8 cellular contexts compared by ENCODE assay signal in the genomic region with DNA sequence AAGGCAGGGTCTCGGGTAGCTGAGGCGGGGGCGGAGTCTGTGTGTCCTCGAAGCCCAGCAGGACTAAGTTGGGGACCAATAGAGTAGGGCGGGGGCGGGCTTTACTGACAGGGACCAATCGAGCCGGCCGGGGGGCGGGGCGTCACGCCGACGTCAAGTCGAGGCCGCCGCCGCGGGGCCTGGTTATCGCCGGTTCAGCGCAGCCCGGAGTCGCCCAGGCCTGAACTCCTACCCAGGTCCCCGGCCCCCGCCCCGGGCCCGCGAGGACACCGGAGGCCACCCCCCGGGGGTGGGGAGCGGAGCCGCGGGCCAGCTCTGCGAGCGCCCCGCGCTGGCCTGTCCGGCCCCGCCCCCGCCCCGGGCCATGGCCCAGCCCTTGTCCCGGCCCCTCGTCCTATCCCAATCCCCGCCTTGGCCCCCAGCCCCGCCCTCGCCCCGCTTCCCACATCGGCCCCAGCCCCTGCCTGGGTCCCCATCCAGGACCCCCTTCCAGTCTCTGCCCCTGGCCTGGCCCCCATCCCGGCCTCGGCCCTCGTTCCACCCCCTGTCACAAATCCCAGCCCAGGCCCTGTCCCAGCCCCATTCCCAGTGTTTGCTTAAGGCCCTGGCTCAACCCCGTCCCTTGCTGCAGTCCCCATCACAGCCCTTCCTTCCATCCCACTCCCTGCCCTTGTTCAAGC. TPM values are rescaled to one million over a fixed set of nuclear protein-coding genes. Genes with fewer than 3 reads are reported as not detected.
A peak's percentile ranks its signal among the peaks of the same experiment; 100 is the strongest.
DNase-seq lines count a peak whose midpoint lies in the region; ATAC-seq, FAIRE-seq and TF ChIP-seq lines count a peak whose summit lies in the region.

A gene with protein sequence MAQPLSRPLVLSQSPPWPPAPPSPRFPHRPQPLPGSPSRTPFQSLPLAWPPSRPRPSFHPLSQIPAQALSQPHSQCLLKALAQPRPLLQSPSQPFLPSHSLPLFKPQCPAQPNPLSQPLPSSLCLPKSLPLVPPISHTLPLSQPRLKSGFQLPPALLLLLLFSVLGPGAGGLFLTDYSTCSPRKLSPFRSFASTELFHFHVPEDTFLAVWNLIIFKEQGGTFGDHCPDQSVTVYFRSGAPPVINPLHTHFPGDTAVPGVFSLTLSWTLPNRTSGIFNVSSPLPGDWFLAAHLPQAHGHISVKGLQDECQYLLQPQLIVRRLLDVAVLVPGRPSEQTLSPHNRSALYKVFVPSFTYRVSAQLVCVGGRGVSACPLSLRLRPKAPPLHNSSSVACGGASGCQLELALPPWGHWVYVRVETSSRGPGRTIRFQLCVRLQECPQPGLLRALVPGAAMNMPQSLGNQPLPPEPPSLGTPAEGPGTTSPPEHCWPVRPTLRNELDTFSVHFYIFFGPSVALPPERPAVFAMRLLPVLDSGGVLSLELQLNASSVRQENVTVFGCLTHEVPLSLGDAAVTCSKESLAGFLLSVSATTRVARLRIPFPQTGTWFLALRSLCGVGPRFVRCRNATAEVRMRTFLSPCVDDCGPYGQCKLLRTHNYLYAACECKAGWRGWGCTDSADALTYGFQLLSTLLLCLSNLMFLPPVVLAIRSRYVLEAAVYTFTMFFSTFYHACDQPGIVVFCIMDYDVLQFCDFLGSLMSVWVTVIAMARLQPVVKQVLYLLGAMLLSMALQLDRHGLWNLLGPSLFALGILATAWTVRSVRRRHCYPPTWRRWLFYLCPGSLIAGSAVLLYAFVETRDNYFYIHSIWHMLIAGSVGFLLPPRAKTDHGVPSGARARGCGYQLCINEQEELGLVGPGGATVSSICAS (plus strand): TSS at position 145 of the 680 bp plus-strand sequence. CDS start 220 bp downstream, at position 365.

- CTCF ChIA-PET in activated CD4-positive, alpha-beta T cell treated with anti-CD3 and anti-CD28 coated beads, Interleukin-2, amount 10 ng/mL, durations not matched to agents 7 days and 5 days (lab: Charles Lee): interaction anchor here (0.7 to 1.7 kb wide), 2 partner anchors 16 to 40 kb away, joined by 3 to 4 read pairs; no protein-coding TSS in a partner anchor
- CTCF ChIA-PET in HepG2 (lab: Yijun Ruan, JAX; ENCODE audit: low intra/inter-chr PET ratio, low total read pairs): no interaction called here

- no peak for TF ChIP-seq POLR2A in HepG2 (IDR thresholded peaks at IDR 0.05; ENCODE audit: insufficient read depth in 1 of 2, low read depth in 2 of 2, low read length in 2 of 2)

- peak; percentile 64 for ATAC-seq in HG03442 (IDR thresholded peaks at IDR 0.05; ENCODE audit: unreplicated experiment)
- peak; percentile 90 for ATAC-seq in HepG2

- peak within 1 kb of the TSS; percentile 58 for H3K9ac ChIP-seq in HepG2 (ENCODE audit: insufficient read depth, low read depth, low read length)

- no peaks in the 10 kb centered on the region for H3K79me2 ChIP-seq in HepG2 (ENCODE audit: insufficient read depth, low read length)

- peaks cover 3% of the 10 kb centered on the region for H3K27me3 Mint-ChIP-seq in activated CD4-positive, alpha-beta T cell treated with anti-CD3 and anti-CD28 coated beads, Interleukin-2, amount 10 ng/mL, durations not matched to agents 7 days and 5 days

- H3K27ac Mint-ChIP-seq in activated CD4-positive, alpha-beta T cell treated with anti-CD3 and anti-CD28 coated beads, Interleukin-2, amount 10 ng/mL, durations not matched to agents 7 days and 5 days: peak within 1 kb of the TSS; percentile 89

- H3K4me2 ChIP-seq in HepG2 (ENCODE audit: low read depth, low read length): peak within 1 kb of the TSS; percentile 90

- intact Hi-C loops in HepG2 (cut with micrococcal nuclease; ENCODE audit: unreplicated experiment): loop anchor here (1.0 to 5.0 kb wide), 2 partner anchors 14 to 97 kb away; partner anchors contain the start of genes CREB3, HINT2 and TLN1

- 3% methylated on average over 12 of the region's 53 CpGs for WGBS in HepG2 (ENCODE audit: low lambda C conversion rate)

- H3K4me1 Mint-ChIP-seq in activated CD4-positive, alpha-beta T cell treated with anti-CD3 and anti-CD28 coated beads, Interleukin-2, amount 10 ng/mL, durations not matched to agents 7 days and 5 days: peaks cover 32% of the 10 kb centered on the region

- in situ Hi-C loops in HepG2 (cut with HindIII; ENCODE audit: extremely low pct_ligation_motif_present, low pct_unique_long_range_greater_than_20kb): loop anchor here (5.0 kb wide), 1 partner anchor 53 kb away; no protein-coding TSS in a partner anchor

- FAIRE-seq in HepG2 (lab: Jason Lieb, UNC): no peak

- H3K9me3 ChIP-seq in HepG2 (ENCODE audit: low read length): no peaks in the 10 kb centered on the region

- peaks cover 45% of the 10 kb centered on the region for H3K4me1 ChIP-seq in HepG2 (ENCODE audit: insufficient read depth, low read length)

- no peak within 1 kb of the TSS for H2AFZ ChIP-seq in HepG2 (ENCODE audit: low read length)

- H4K20me1 ChIP-seq in HepG2 (ENCODE audit: insufficient read depth, low read length): no peaks in the 10 kb centered on the region

- no peaks in the 10 kb centered on the region for H3K27me3 ChIP-seq in HepG2 (ENCODE audit: control insufficient read depth in 1 of 2, insufficient read depth in 2 of 2, low read length in 2 of 2)

- TF ChIP-seq RAD21 in HepG2 (CRISPR knock-in tag; IDR thresholded peaks at IDR 0.05): no peak

- TF ChIP-seq EP300 in HepG2 (IDR thresholded peaks at IDR 0.05; ENCODE audit: low read depth in 2 of 2, low read length in 2 of 2): no peak
- no peak for TF ChIP-seq EP300 in HepG2 (CRISPR knock-in tag; IDR thresholded peaks at IDR 0.05; ENCODE audit: borderline replicate concordance)

- H3K4me3 Mint-ChIP-seq in activated CD4-positive, alpha-beta T cell treated with anti-CD3 and anti-CD28 coated beads, Interleukin-2, amount 10 ng/mL, durations not matched to agents 7 days and 5 days: peak within 1 kb of the TSS; percentile 91

- no peaks in the 10 kb centered on the region for H3K36me3 Mint-ChIP-seq in activated CD4-positive, alpha-beta T cell treated with anti-CD3 and anti-CD28 coated beads, Interleukin-2, amount 10 ng/mL, durations not matched to agents 7 days and 5 days (ENCODE audit: low read depth)

- POLR2A ChIA-PET in activated CD4-positive, alpha-beta T cell treated with anti-CD3 and anti-CD28 coated beads, Interleukin-2, amount 10 ng/mL, durations not matched to agents 7 days and 5 days (lab: Charles Lee): interaction anchor here (1.1 kb wide), 1 partner anchor 15 kb away, joined by 5 read pairs; the partner anchor contains the start of gene HINT2
- POLR2A ChIA-PET in HepG2 (lab: Yijun Ruan, JAX): interaction anchor here (0.6 to 2.3 kb wide), 5 partner anchors 15 to 139 kb away, joined by 3 to 15 read pairs (median 3); partner anchors contain the start of genes HINT2 and TPM2

- DNase-seq in AG09319 (ENCODE audit: extremely low read depth, low read depth): peak; percentile 80
- DNase-seq in GM19240 (ENCODE audit: insufficient read length, low spot score): peak; percentile 95
- peak; percentile 23 for DNase-seq in NCI-H524 treated with DMSO at 0.1 percent for 48 hours (lab: John Stamatoyannopoulos, UW)
- DNase-seq in activated CD4-positive, alpha-beta T cell treated with anti-CD3 and anti-CD28 coated beads, Interleukin-2, amount 10 ng/mL, durations not matched to agents 7 days and 5 days: peak; percentile 95
- DNase-seq in dedifferentiated amniotic fluid mesenchymal stem cell (ENCODE audit: extremely low spot score): peak; percentile 95
- peak; percentile 83 for DNase-seq in HepG2 (ENCODE audit: low spot score)
- DNase-seq in stimulated activated CD4-positive, alpha-beta T cell treated with anti-CD3 and anti-CD28 coated beads, Interleukin-2, amount 100 ng/mL, for 4 hours (ENCODE audit: low read depth): peak; percentile 95

- BruUV-seq in HepG2 (replicated peaks; lab: Mats Ljungman, UMichigan): no TSS peak

- TF ChIP-seq CTCF in AG09319 (IDR thresholded peaks at IDR 0.05; ENCODE audit: low read depth, low read length) (no peak), HepG2 (CRISPR knock-in tag; IDR thresholded peaks at IDR 0.05) (no peak)

- H3K36me3 ChIP-seq in HepG2 (replicated peaks in 1 of 2; ENCODE audit: control insufficient read depth in 1 of 2, insufficient read depth in 2 of 2, low read length in 2 of 2): no peaks in the 10 kb centered on the region

- peak within 1 kb of the TSS; percentile 44 for H3K27ac ChIP-seq in HepG2 (ENCODE audit: extremely low read length, insufficient read depth, low read length)

- no peaks in the 10 kb centered on the region for H3K9me3 Mint-ChIP-seq in activated CD4-positive, alpha-beta T cell treated with anti-CD3 and anti-CD28 coated beads, Interleukin-2, amount 10 ng/mL, durations not matched to agents 7 days and 5 days

- H3K4me3 ChIP-seq in HepG2 (replicated peaks in 1 of 3; ENCODE audit: insufficient read depth in 1 of 3, low read depth in 2 of 3, low read length in 3 of 3): peak within 1 kb of the TSS; percentile 61 to 81 (median 73)

RNA-seq across cellular contexts. Expression of the gene that starts here (rescaled TPM):
- total RNA-seq in activated CD4-positive, alpha-beta T cell treated with anti-CD3 and anti-CD28 coated beads, Interleukin-2, amount 10 ng/mL, durations not matched to agents 7 days and 5 days: 1 to 10 TPM; 3.8 to 4.0 TPM
- 1.5 and 2.1 TPM in 2 replicates for total RNA-seq in HepG2 (2016; rRNA removed; fragmentation: Illumina TruSeq; extraction: Trizol)
- 1.6 TPM in 2 replicates for total RNA-seq in HepG2 (2016; cell fraction: cytosol; rRNA removed; fragmentation: Illumina TruSeq; extraction: Trizol; ENCODE audit: low read depth)
- total RNA-seq in HepG2 (2016; cell fraction: insoluble cytoplasmic fraction; rRNA removed; fragmentation: Illumina TruSeq; extraction: Trizol): 0.91 and 1.5 TPM in 2 replicates
- 2.0 and 2.1 TPM in 2 replicates for total RNA-seq in HepG2 (2016; cell fraction: membrane; rRNA removed; fragmentation: Illumina TruSeq; extraction: Trizol)
- 2.3 and 3.3 TPM in 2 replicates for total RNA-seq in HepG2 (2016; cell fraction: nucleus; rRNA removed; fragmentation: Illumina TruSeq; extraction: Trizol)
- polyA plus RNA-seq in HepG2 (2011; rRNA removed): 2.7 and 3.9 TPM in 2 replicates
- 2.2 and 3.1 TPM in 2 replicates for polyA plus RNA-seq in HepG2 (2011; cell fraction: cytosol; rRNA removed)
- 9.3 and 11.8 TPM in 2 replicates for polyA plus RNA-seq in HepG2 (2011; cell fraction: nucleus; rRNA removed)
- polyA plus RNA-seq in HepG2 (2012): 5.9 and 6.5 TPM in 2 replicates
- polyA plus RNA-seq in HepG2 (2016; cell fraction: cytosol; fragmentation: Illumina TruSeq; extraction: Trizol; ENCODE audit: low read depth): 2.5 and 2.9 TPM in 2 replicates
- polyA plus RNA-seq in HepG2 (2016; cell fraction: insoluble cytoplasmic fraction; fragmentation: Illumina TruSeq; extraction: Trizol; ENCODE audit: low read depth): 2.5 and 3.9 TPM in 2 replicates
- 4.6 and 5.4 TPM in 2 replicates for polyA plus RNA-seq in HepG2 (2016; cell fraction: membrane; fragmentation: Illumina TruSeq; extraction: Trizol; ENCODE audit: low read depth)
- polyA plus RNA-seq in HepG2 (2016; cell fraction: nucleus; fragmentation: Illumina TruSeq; extraction: Trizol; ENCODE audit: insufficient read depth, low read depth): 4.5 and 5.5 TPM in 2 replicates
- 2.5 and 7.0 TPM in 2 replicates for polyA minus RNA-seq in HepG2 (2011; rRNA and poly(A)+ RNA removed; ENCODE audit: low replicate concordance)
- 1.8 and 2.8 TPM in 2 replicates for polyA minus RNA-seq in HepG2 (2011; cell fraction: cytosol; rRNA and poly(A)+ RNA removed)
- polyA minus RNA-seq in HepG2 (2011; cell fraction: nucleus; rRNA and poly(A)+ RNA removed): 5.0 and 5.8 TPM in 2 replicates

Comparison
In these comparisons a context has a peak if more than half of its experiments do, and no peak if none do; other contexts are left out.
1. Peak in every context shown above with its lines: DNase-seq, ATAC-seq, H3K4me3 ChIP-seq and H3K27ac ChIP-seq.
2. DNase-seq: peak in every context shown above with its lines; median percentile 95 in GM19240; 95 in activated CD4-positive, alpha-beta T cell treated with anti-CD3 and anti-CD28 coated beads, Interleukin-2, amount 10 ng/mL, durations not matched to agents 7 days and 5 days; 95 in dedifferentiated amniotic fluid mesenchymal stem cell; 95 in stimulated activated CD4-positive, alpha-beta T cell treated with anti-CD3 and anti-CD28 coated beads, Interleukin-2, amount 100 ng/mL, for 4 hours; 83 in HepG2; 80 in AG09319; 23 in NCI-H524 treated with DMSO at 0.1 percent for 48 hours.